18 cellular contexts compared by ENCODE assay signal in the genomic region with DNA sequence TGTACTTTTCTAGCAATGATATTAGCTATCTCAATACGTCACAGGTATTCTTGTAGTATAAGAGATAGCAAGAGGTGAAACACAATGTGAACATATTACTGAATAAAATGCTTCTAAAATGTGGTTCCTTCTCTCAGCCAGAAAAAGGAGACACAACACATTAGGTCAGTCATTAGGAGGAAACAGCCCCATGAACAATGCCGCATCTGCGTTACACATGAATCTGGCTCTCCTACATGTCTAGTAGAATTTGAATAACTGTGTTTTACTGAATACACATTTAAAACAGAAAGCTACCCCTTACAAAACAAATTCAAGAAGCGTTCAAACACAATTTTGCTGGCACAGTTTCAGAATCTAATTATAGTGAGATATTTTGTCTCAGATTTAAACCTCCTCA. TPM values are rescaled to one million over a fixed set of nuclear protein-coding genes. Genes with fewer than 3 reads are reported as not detected.
DNase-seq lines count a peak whose midpoint lies in the region; ATAC-seq, FAIRE-seq and TF ChIP-seq lines count a peak whose summit lies in the region.
"Had no signal": no experiment of that assay in that cellular context is flagged by ENCODE, and none has a peak within 500 bp of the region (broad histone marks: within the 10 kb centered on the region; RNA-seq: fewer than 3 reads in every experiment).

No MANE protein-coding gene starts in this region.

- H3K36me3 Mint-ChIP-seq in CD8-positive, alpha-beta T cell = no peaks in the 10 kb centered on the region
- peaks cover 0 to 3% (median 0%) of the 10 kb centered on the region in 3 donors for H3K36me3 Mint-ChIP-seq in immature natural killer cell

- no peaks in the 10 kb centered on the region for H3K4me1 ChIP-seq in CD8-positive, alpha-beta T cell (ENCODE audit: insufficient read depth, low read length)
- H3K4me1 ChIP-seq in prostate gland (replicated peaks) (no peaks in the 10 kb centered on the region), BE2C (peaks cover 6% of the 10 kb centered on the region; the same call in 1 of the 2 replicates)
- H3K4me1 ChIP-seq: SJCRH30, thyroid gland had no signal

- no peaks in the 10 kb centered on the region for H3K36me3 ChIP-seq in CD8-positive, alpha-beta T cell (ENCODE audit: insufficient read depth, low read length)
- H3K36me3 ChIP-seq in prostate gland (no peaks in the 10 kb centered on the region), BE2C (no peaks in the 10 kb centered on the region)
- H3K36me3 ChIP-seq: SJCRH30, thyroid gland had no signal

- intact Hi-C loops in CD8-positive, alpha-beta T cell (cut with DNase I, micrococcal nuclease) = no loop called here
- intact Hi-C loops in prostate gland (cut with DNase I) = no loop called here

- DNase-seq in CD8-positive, alpha-beta T cell = no peak
- DNase-seq in NCI-H1092 treated with DMSO at 0.1 percent for 48 hours (lab: John Stamatoyannopoulos, UW) (peak; percentile 61), immature natural killer cell (no peak), UCSD-AML1 (lab: John Stamatoyannopoulos, UW; ENCODE audit: unreplicated experiment) (no peak), GM19239 (ENCODE audit: insufficient read length, low spot score) (no peak), prostate gland (ENCODE audit: low spot score) (no peak), BE2C (no peak)
- DNase-seq: activated CD4-positive, alpha-beta T cell treated with anti-CD3 and anti-CD28 coated beads for 1 hour; activated gamma-delta T cell treated with Interleukin-2 at 50 U/mL for 16 hours; GF-D8; NCI-H510A treated with DMSO at 0.1 percent for 48 hours; OCI-M1; SJCRH30; thyroid gland had no signal

- peaks cover 2% of the 10 kb centered on the region for H3K27me3 Mint-ChIP-seq in CD8-positive, alpha-beta T cell (ENCODE audit: low read depth)
- H3K27me3 Mint-ChIP-seq in immature natural killer cell (ENCODE audit: low read depth in 3 of 3) = peaks cover 0 to 3% (median 0%) of the 10 kb centered on the region in 3 donors

- H3K4me3 Mint-ChIP-seq in CD8-positive, alpha-beta T cell = peak overlapping the region; percentile 4
- H3K4me3 Mint-ChIP-seq in immature natural killer cell = peak overlapping the region in 3 of 5 donors; percentile 4 to 51 (median 39)

- H3K4me1 Mint-ChIP-seq in CD8-positive, alpha-beta T cell (ENCODE audit: low read depth) = peaks cover 18% of the 10 kb centered on the region
- peaks cover 9% of the 10 kb centered on the region in 2 donors for H3K4me1 Mint-ChIP-seq in immature natural killer cell

- POLR2A ChIA-PET in CD8-positive, alpha-beta T cell (lab: Charles Lee) = no interaction called here

- no peak for ATAC-seq in CD8-positive, alpha-beta T cell
- ATAC-seq in SK-N-SH treated with all-trans-retinoic acid at 6 μM for 48 hours = peak; percentile 63

- WGBS in prostate gland = 61% methylated on average over 4 of the region's 4 CpGs

- TF ChIP-seq POLR2A in prostate gland (IDR thresholded peaks at IDR 0.05) = no peak

- CTCF ChIA-PET in CD8-positive, alpha-beta T cell (lab: Charles Lee) = no interaction called here

- H3K4me3 ChIP-seq in CD8-positive, alpha-beta T cell (ENCODE audit: low read depth, low read length) = no peak overlapping the region
- no peak overlapping the region for H3K4me3 ChIP-seq in prostate gland
- H3K4me3 ChIP-seq in BE2C (ENCODE audit: low read depth, low read length) = no peak overlapping the region
- H3K4me3 ChIP-seq: SJCRH30, thyroid gland had no signal

- TF ChIP-seq CTCF in CD8-positive, alpha-beta T cell (IDR thresholded peaks at IDR 0.05) = no peak
- no peak for TF ChIP-seq CTCF in prostate gland (IDR thresholded peaks at IDR 0.05)
- TF ChIP-seq CTCF in BE2C (IDR thresholded peaks at IDR 0.05; ENCODE audit: low read depth, low read length) = no peak

- H3K9me3 ChIP-seq in CD8-positive, alpha-beta T cell (ENCODE audit: low read length) = no peaks in the 10 kb centered on the region
- no peaks in the 10 kb centered on the region for H3K9me3 ChIP-seq in prostate gland
- H3K9me3 ChIP-seq in BE2C = no peaks in the 10 kb centered on the region
- H3K9me3 ChIP-seq: SJCRH30, thyroid gland had no signal

- H3K27ac Mint-ChIP-seq in CD8-positive, alpha-beta T cell = no peak overlapping the region
- no peak overlapping the region for H3K27ac Mint-ChIP-seq in immature natural killer cell

- no peaks in the 10 kb centered on the region for H3K9me3 Mint-ChIP-seq in CD8-positive, alpha-beta T cell
- no peaks in the 10 kb centered on the region for H3K9me3 Mint-ChIP-seq in immature natural killer cell

- H3K27ac ChIP-seq in CD8-positive, alpha-beta T cell (ENCODE audit: low read depth, low read length) = no peak overlapping the region
- no peak overlapping the region for H3K27ac ChIP-seq in prostate gland
- H3K27ac ChIP-seq: SJCRH30, thyroid gland had no signal

- FAIRE-seq in GM19239 (lab: Jason Lieb, UNC) = no peak
- FAIRE-seq: colon, frontal cortex, GM12892 had no signal

- H3K27me3 ChIP-seq in CD8-positive, alpha-beta T cell (ENCODE audit: insufficient read depth, low read length) = no peaks in the 10 kb centered on the region
- no peaks in the 10 kb centered on the region for H3K27me3 ChIP-seq in prostate gland (replicated peaks; ENCODE audit: insufficient read depth)
- no peaks in the 10 kb centered on the region for H3K27me3 ChIP-seq in BE2C
- H3K27me3 ChIP-seq: SJCRH30, thyroid gland had no signal

TF ChIP-seq in SK-N-SH treated with all-trans-retinoic acid at 6 μM for 48 hours, 23 proteins besides CTCF, POLR2A, EP300 and RAD21:
- TF ChIP-seq, protein P1, sequence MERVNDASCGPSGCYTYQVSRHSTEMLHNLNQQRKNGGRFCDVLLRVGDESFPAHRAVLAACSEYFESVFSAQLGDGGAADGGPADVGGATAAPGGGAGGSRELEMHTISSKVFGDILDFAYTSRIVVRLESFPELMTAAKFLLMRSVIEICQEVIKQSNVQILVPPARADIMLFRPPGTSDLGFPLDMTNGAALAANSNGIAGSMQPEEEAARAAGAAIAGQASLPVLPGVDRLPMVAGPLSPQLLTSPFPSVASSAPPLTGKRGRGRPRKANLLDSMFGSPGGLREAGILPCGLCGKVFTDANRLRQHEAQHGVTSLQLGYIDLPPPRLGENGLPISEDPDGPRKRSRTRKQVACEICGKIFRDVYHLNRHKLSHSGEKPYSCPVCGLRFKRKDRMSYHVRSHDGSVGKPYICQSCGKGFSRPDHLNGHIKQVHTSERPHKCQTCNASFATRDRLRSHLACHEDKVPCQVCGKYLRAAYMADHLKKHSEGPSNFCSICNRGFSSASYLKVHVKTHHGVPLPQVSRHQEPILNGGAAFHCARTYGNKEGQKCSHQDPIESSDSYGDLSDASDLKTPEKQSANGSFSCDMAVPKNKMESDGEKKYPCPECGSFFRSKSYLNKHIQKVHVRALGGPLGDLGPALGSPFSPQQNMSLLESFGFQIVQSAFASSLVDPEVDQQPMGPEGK (CRISPR knock-in tag; IDR thresholded peaks at IDR 0.05; ENCODE audit: borderline replicate concordance) = no peak
- TF ChIP-seq BACH2 (CRISPR knock-in tag; IDR thresholded peaks at IDR 0.05; ENCODE audit: borderline replicate concordance) (no peak), TOX (CRISPR knock-in tag; IDR thresholded peaks at IDR 0.05; ENCODE audit: borderline replicate concordance) (no peak), POU6F1 (CRISPR knock-in tag; IDR thresholded peaks at IDR 0.05; ENCODE audit: borderline replicate concordance, low read depth) (no peak), ZNF565 (CRISPR knock-in tag; conservative IDR thresholded peaks at IDR 0.05; ENCODE audit: low read depth) (no peak), SNAI2 (CRISPR knock-in tag; IDR thresholded peaks at IDR 0.05) (no peak), TCF4 (CRISPR knock-in tag; IDR thresholded peaks at IDR 0.05; ENCODE audit: borderline replicate concordance) (peak; percentile 34; the same call in 1 of the 2 replicates), CSDC2 (CRISPR knock-in tag; IDR thresholded peaks at IDR 0.05) (no peak)
TF ChIP-seq in SK-N-SH treated with all-trans-retinoic acid at 6 μM for 48 hours: peak in this region for 1.

RNA-seq across cellular contexts. Expression of gene EFCAB11, which starts 51.7 kb away (rescaled TPM):
- total RNA-seq in CD8-positive, alpha-beta T cell = 1 to 10 TPM in 1 of 2 experiments, under 1 TPM in 1; 0.76 to 1.1 TPM
- 1 to 10 TPM; 3.5 to 6.3 (median 6.1) TPM for polyA plus RNA-seq in immature natural killer cell
- 1 to 10 TPM; 8.2 to 9.6 TPM for total RNA-seq in prostate gland
- 2.8 TPM for polyA plus RNA-seq in BE2C (2012; ENCODE audit: insufficient read depth, insufficient read length, low read depth)

RNA-seq across cellular contexts. Expression of gene TDP1, which starts 52.9 kb away (rescaled TPM):
- total RNA-seq in CD8-positive, alpha-beta T cell = 10 to 100 TPM; 51.0 to 52.8 TPM
- 10 to 100 TPM; 25.8 to 31.4 (median 27.0) TPM for polyA plus RNA-seq in immature natural killer cell
- 10 to 100 TPM; 12.0 to 18.2 TPM for total RNA-seq in prostate gland
- polyA plus RNA-seq in BE2C (2012; ENCODE audit: insufficient read depth, insufficient read length, low read depth) = 6.9 TPM

Comparison
In these comparisons a context has a peak if more than half of its experiments do, and no peak if none do; other contexts are left out.
1. RNA of gene EFCAB11, which starts 51.7 kb away (total RNA-seq): 8.2 to 9.6 TPM in prostate gland; 0.76 to 1.1 TPM in CD8-positive, alpha-beta T cell; every median in the first group is over 4 times any median in the second.